Comparison of ENCODE assay signal across 12 cellular contexts in the genomic region with DNA sequence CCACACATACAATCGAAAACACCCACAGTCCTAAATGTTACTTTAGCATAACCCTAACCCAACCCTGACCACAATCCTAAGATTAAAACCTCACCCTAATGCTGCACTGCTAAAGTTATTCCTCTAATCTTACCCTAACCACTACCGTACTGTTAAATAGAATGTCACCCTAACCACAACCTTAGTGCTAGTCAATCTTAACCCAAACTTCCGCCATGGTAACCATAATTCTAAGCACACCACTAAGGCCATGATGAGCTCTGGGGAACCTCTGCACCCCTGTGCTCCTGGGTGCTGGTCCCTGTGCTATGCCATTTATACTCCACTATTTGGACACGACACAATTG. TPM values are rescaled to one million over a fixed set of nuclear protein-coding genes. Genes with fewer than 3 reads are reported as not detected.
A peak's percentile ranks its signal among the peaks of the same experiment; 100 is the strongest.
DNase-seq lines count a peak whose midpoint lies in the region; ATAC-seq and TF ChIP-seq lines count a peak whose summit lies in the region.
"Had no signal": no experiment of that assay in that cellular context is flagged by ENCODE, and none has a peak within 500 bp of the region (broad histone marks: within the 10 kb centered on the region; RNA-seq: fewer than 3 reads in every experiment).

No MANE protein-coding gene starts in this region.

- no peaks in the 10 kb centered on the region for H3K36me3 Mint-ChIP-seq in activated naive CD4-positive, alpha-beta T cell treated with anti-CD3 and anti-CD28 coated beads, Interleukin-2, amount 50 U/mL, for 72 hours

- H3K4me3 ChIP-seq in astrocyte of the spinal cord (ENCODE audit: low read depth, low read length) = no peak overlapping the region
- H3K4me3 ChIP-seq: right atrium auricular region had no signal

- DNase-seq in activated naive CD4-positive, alpha-beta T cell treated with anti-CD3 and anti-CD28 coated beads, Interleukin-2, amount 50 U/mL, for 72 hours (ENCODE audit: low spot score in 2 of 2) = no peak
- DNase-seq in activated naive CD4-positive, alpha-beta T cell treated with anti-CD3 and anti-CD28 coated beads, Interleukin-2, amount 50 U/mL, for 16 hours = no peak
- peak; percentile 34 for DNase-seq in astrocyte of the spinal cord (ENCODE audit: low read depth, low spot score)
- DNase-seq in myocyte (ENCODE audit: low read depth) = peak; percentile 43
- no peak for DNase-seq in SIG-M5 (lab: John Stamatoyannopoulos, UW)
- no peak for DNase-seq in NCI-H1694 (lab: John Stamatoyannopoulos, UW)
- DNase-seq in NCI-H1436 treated with DMSO at 0.1 percent for 48 hours (lab: John Stamatoyannopoulos, UW) = no peak
- no peak for DNase-seq in activated effector memory CD4-positive, alpha-beta T cell treated with Interleukin-2 at 50 U/mL for 16 hours
- DNase-seq: BE2C, NCI-H2171 had no signal

- TF ChIP-seq CTCF in astrocyte of the spinal cord (IDR thresholded peaks at IDR 0.05; ENCODE audit: low read depth, low read length) = no peak

- H3K9me3 Mint-ChIP-seq in activated naive CD4-positive, alpha-beta T cell treated with anti-CD3 and anti-CD28 coated beads, Interleukin-2, amount 50 U/mL, for 72 hours = no peaks in the 10 kb centered on the region

- in situ Hi-C loops in astrocyte of the spinal cord (cut with HindIII; ENCODE audit: low sequenced_read_pairs) = no loop called here

- H3K27ac Mint-ChIP-seq in activated naive CD4-positive, alpha-beta T cell treated with anti-CD3 and anti-CD28 coated beads, Interleukin-2, amount 50 U/mL, for 72 hours = no peak overlapping the region

- peak; percentile 49 to 56 for ATAC-seq in activated naive CD4-positive, alpha-beta T cell treated with anti-CD3 and anti-CD28 coated beads, Interleukin-2, amount 50 U/mL, for 72 hours
- ATAC-seq: Right ventricle myocardium inferior had no signal

RNA-seq across cellular contexts. Expression of gene LTBP2, which starts 38.0 kb away (rescaled TPM):
- under 1 TPM in 1 of 2 donors, not detected in 1; 0.49 TPM for total RNA-seq in activated naive CD4-positive, alpha-beta T cell treated with anti-CD3 and anti-CD28 coated beads, Interleukin-2, amount 50 U/mL, for 72 hours
- 16.5 and 18.6 TPM in 2 replicates for total RNA-seq in myocyte
- 477 TPM for polyA plus RNA-seq in myocyte (2012)

Comparison
In these comparisons a context has a peak if more than half of its experiments do, and no peak if none do; other contexts are left out.
1. DNase-seq: peak in astrocyte of the spinal cord (single experiment) and myocyte (single experiment); none in activated naive CD4-positive, alpha-beta T cell treated with anti-CD3 and anti-CD28 coated beads, Interleukin-2, amount 50 U/mL, for 72 hours (0 of 2), activated naive CD4-positive, alpha-beta T cell treated with anti-CD3 and anti-CD28 coated beads, Interleukin-2, amount 50 U/mL, for 16 hours (single experiment), SIG-M5 (single experiment), NCI-H1694 (single experiment), NCI-H1436 treated with DMSO at 0.1 percent for 48 hours (single experiment) and activated effector memory CD4-positive, alpha-beta T cell treated with Interleukin-2 at 50 U/mL for 16 hours (single experiment).
2. RNA of gene LTBP2, which starts 38.0 kb away (total RNA-seq): 16.5 to 18.6 TPM in myocyte; 0.49 TPM in activated naive CD4-positive, alpha-beta T cell treated with anti-CD3 and anti-CD28 coated beads, Interleukin-2, amount 50 U/mL, for 72 hours; every median in the first group is over 10 times any median in the second.